24 cellular contexts compared by ENCODE assay signal in the genomic region with DNA sequence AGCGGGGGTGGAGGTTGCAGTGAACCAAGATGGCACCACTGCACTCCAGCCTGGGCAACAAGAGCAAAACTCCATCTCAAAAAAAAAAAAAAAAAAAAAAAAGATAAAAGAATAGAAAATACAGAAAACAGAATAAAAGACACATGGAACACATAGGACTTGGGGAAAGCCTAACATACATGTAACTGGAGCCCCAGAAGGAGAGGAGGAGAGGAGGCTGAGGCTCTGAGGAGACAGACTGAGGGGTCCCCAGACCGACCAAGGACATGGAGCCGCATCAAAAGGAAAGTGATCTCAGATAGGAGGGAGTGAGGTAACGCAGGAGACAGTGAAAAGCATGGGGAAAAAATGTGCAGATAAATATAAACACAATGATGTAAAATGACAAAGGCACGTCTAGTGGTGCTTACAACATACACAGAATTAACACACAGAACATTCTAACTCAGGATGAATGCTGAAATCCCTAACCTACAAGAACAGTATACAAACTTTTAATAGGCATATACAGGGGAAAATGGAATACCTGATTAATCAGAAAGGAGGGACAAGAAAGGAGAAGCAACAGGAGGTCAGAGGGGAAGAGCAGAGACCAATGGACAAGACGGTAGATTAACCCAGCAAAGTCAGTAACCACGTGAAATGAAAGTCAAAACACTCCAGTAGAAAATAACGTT.
"Had no signal": no experiment of that assay in that cellular context is flagged by ENCODE, and none has a peak within 500 bp of the region (broad histone marks: within the 10 kb centered on the region; RNA-seq: fewer than 3 reads in every experiment).

No MANE protein-coding gene starts in this region.

- H3K9me3 Mint-ChIP-seq: activated CD8-positive, alpha-beta T cell treated with anti-CD3 and anti-CD28 coated beads for 36 hours; activated T-cell treated with anti-CD3 and anti-CD28 coated beads, Interleukin-2, amount 50 U/mL, for 24 hours; T-helper 2 cell treated with Interferon-gamma antibody and Interleukin-4, amounts not matched to agents 5 μg/mL and 100 μg/mL, for 36 hours had no signal

- H3K27ac Mint-ChIP-seq: activated CD4-positive, alpha-beta T cell treated with anti-CD3 and anti-CD28 coated beads, Interleukin-2, amount 10 ng/mL, durations not matched to agents 24 days and 14 days; activated CD8-positive, alpha-beta T cell treated with anti-CD3 and anti-CD28 coated beads for 36 hours; activated naive CD8-positive, alpha-beta T cell treated with anti-CD3 and anti-CD28 coated beads for 36 hours; activated T-cell treated with anti-CD3 and anti-CD28 coated beads, Interleukin-2, amount 50 U/mL, for 24 hours; activated T-helper 1 cell treated with anti-CD3 and anti-CD28 coated beads, Interleukin-12 subunit alpha, Interleukin-12 subunit beta, Interleukin-2, Interleukin-4 antibody, amounts not matched to agents 30 ng/mL and 10 ng/mL and 1 ng/mL, durations not matched to agents 14 hours and 24 hours and 36 hours; T-helper 1 cell treated with Interleukin-12 subunit alpha and Interleukin-12 subunit beta and Interleukin-4 antibody, amounts not matched to agents 30 μg/mL and 1 μg/mL, for 36 hours; T-helper 2 cell treated with Interferon-gamma antibody and Interleukin-4, amounts not matched to agents 5 μg/mL and 100 μg/mL, for 36 hours had no signal

- H3K4me2 ChIP-seq: KMS-11, SK-N-SH had no signal

- H3K36me3 ChIP-seq: cardiac muscle cell, SJCRH30 had no signal

- H3K9ac ChIP-seq: KMS-11, SK-N-SH had no signal

- H3K4me3 Mint-ChIP-seq: activated CD4-positive, alpha-beta T cell treated with anti-CD3 and anti-CD28 coated beads, Interleukin-2, amount 10 ng/mL, durations not matched to agents 24 days and 14 days; activated CD8-positive, alpha-beta T cell treated with anti-CD3 and anti-CD28 coated beads for 36 hours; activated naive CD8-positive, alpha-beta T cell treated with anti-CD3 and anti-CD28 coated beads for 36 hours; activated T-cell treated with anti-CD3 and anti-CD28 coated beads, Interleukin-2, amount 50 U/mL, for 24 hours; activated T-helper 1 cell treated with anti-CD3 and anti-CD28 coated beads, Interleukin-12 subunit alpha, Interleukin-12 subunit beta, Interleukin-2, Interleukin-4 antibody, amounts not matched to agents 30 ng/mL and 10 ng/mL and 1 ng/mL, durations not matched to agents 14 hours and 24 hours and 36 hours; T-helper 1 cell treated with Interleukin-12 subunit alpha and Interleukin-12 subunit beta and Interleukin-4 antibody, amounts not matched to agents 30 μg/mL and 1 μg/mL, for 36 hours; T-helper 2 cell treated with Interferon-gamma antibody and Interleukin-4, amounts not matched to agents 5 μg/mL and 100 μg/mL, for 36 hours had no signal

- ATAC-seq: activated CD8-positive, alpha-beta T cell treated with anti-CD3 and anti-CD28 coated beads for 36 hours; Panc1 had no signal

- H3K4me3 ChIP-seq: ascending aorta, cardiac muscle cell, SJCRH30 had no signal

- H3K27me3 Mint-ChIP-seq: activated CD4-positive, alpha-beta T cell treated with anti-CD3 and anti-CD28 coated beads, Interleukin-2, amount 10 ng/mL, durations not matched to agents 24 days and 14 days; activated CD8-positive, alpha-beta T cell treated with anti-CD3 and anti-CD28 coated beads for 36 hours; activated naive CD8-positive, alpha-beta T cell treated with anti-CD3 and anti-CD28 coated beads for 36 hours; activated T-cell treated with anti-CD3 and anti-CD28 coated beads, Interleukin-2, amount 50 U/mL, for 24 hours had no signal

- H3K27me3 ChIP-seq: ascending aorta, cardiac muscle cell, SJCRH30 had no signal

- H3K4me1 ChIP-seq: SJCRH30 had no signal

- H3K4me1 Mint-ChIP-seq: activated CD4-positive, alpha-beta T cell treated with anti-CD3 and anti-CD28 coated beads, Interleukin-2, amount 10 ng/mL, durations not matched to agents 24 days and 14 days; activated naive CD8-positive, alpha-beta T cell treated with anti-CD3 and anti-CD28 coated beads for 36 hours had no signal

- H3K9me3 ChIP-seq: ascending aorta, SJCRH30, SK-N-SH had no signal

- DNase-seq: activated CD4-positive, alpha-beta T cell treated with anti-CD3 and anti-CD28 coated beads, Interleukin-2, amount 10 ng/mL, durations not matched to agents 24 days and 14 days; activated CD4-positive, alpha-beta T cell treated with anti-CD3 and anti-CD28 coated beads, Interleukin-2, amount 50 U/mL, for 4 hours; activated CD8-positive, alpha-beta T cell treated with anti-CD3 and anti-CD28 coated beads for 36 hours; activated effector memory CD4-positive, alpha-beta T cell treated with Interleukin-2 at 50 U/mL for 16 hours; activated naive CD4-positive, alpha-beta T cell treated with anti-CD3 and anti-CD28 coated beads, Interleukin-2, amount 50 U/mL, for 16 hours; activated naive CD8-positive, alpha-beta T cell treated with anti-CD3 and anti-CD28 coated beads for 36 hours; amygdala; NCI-H1092; NCI-H1436 treated with DMSO at 0.1 percent for 48 hours; NCI-H1694 treated with DMSO at 0.1 percent for 48 hours; NCI-H2029; NCI-H345; NCI-H524 treated with DMSO at 0.1 percent for 48 hours; SHP77; SJCRH30; SK-N-SH had no signal

- H3K27ac ChIP-seq: ascending aorta, cardiac muscle cell, KMS-11, SJCRH30 had no signal
